Comparison of ENCODE assay signal across 14 cellular contexts in the genomic region with DNA sequence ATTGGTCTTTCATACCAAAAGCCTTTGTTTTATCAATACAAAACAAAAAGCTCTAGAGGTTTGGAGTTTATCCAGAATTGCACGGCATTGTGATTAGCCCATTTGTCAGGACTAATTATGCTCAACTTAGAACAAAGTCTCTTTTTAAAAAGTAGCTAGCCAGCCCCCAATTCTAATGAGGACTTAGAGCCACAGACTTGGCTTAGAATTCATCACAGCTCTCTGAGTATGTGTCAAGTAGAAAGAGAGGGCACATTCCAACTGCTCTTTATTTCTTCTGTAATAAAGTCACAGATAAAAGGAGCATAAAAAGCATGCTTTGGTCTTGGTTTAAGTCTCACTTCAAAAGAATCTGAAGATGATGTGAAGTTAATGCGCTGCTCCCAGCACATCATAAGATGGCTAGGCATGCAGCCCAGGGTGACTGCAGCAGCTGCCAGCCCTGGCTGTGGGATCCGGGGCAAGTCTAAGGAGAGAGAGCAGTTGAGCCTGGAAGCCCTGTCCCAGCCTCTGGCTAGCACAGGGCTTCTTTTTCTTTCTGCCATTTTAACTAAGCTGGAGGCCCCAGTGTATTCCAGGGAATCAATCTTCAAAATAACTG.
DNase-seq lines count a peak whose midpoint lies in the region; ATAC-seq and TF ChIP-seq lines count a peak whose summit lies in the region.
"Had no signal": no experiment of that assay in that cellular context is flagged by ENCODE, and none has a peak within 500 bp of the region (broad histone marks: within the 10 kb centered on the region; RNA-seq: fewer than 3 reads in every experiment).

No MANE protein-coding gene starts in this region.

- no peak for TF ChIP-seq CTCF in astrocyte of the cerebellum (IDR thresholded peaks at IDR 0.05; ENCODE audit: low read depth, low read length, missing control alignments)
- TF ChIP-seq CTCF in RWPE1 (conservative IDR thresholded peaks at IDR 0.05; ENCODE audit: low read depth): no peak
- TF ChIP-seq CTCF in left ventricle myocardium inferior (IDR thresholded peaks at IDR 0.05; ENCODE audit: borderline replicate concordance): no peak

- ATAC-seq in GM19035 (IDR thresholded peaks at IDR 0.05; ENCODE audit: unreplicated experiment): no peak
- ATAC-seq: natural killer cell had no signal

- intact Hi-C loops in left ventricle myocardium inferior (cut with micrococcal nuclease): no loop called here

- no peaks in the 10 kb centered on the region for H3K27me3 ChIP-seq in left ventricle myocardium inferior (ENCODE audit: low read depth)

- POLR2A ChIA-PET in RWPE1 (lab: Yijun Ruan, JAX; ENCODE audit: low non-redundant PET): no interaction called here

- no peaks in the 10 kb centered on the region for H3K4me1 ChIP-seq in left ventricle myocardium inferior

- H3K27ac ChIP-seq in RWPE1 (no peak overlapping the region), left ventricle myocardium inferior (replicated peaks) (no peak overlapping the region)
- H3K27ac ChIP-seq: HL-60, WERI-Rb-1 had no signal

- in situ Hi-C loops in astrocyte of the cerebellum (cut with HindIII; ENCODE audit: low sequenced_read_pairs): no loop called here

- DNase-seq in DMS79 treated with DMSO at 0.1 percent for 48 hours (lab: John Stamatoyannopoulos, UW) (peak; percentile 94), astrocyte of the cerebellum (ENCODE audit: low read depth) (peak; percentile 70), hypothalamus (lab: John Stamatoyannopoulos, UW) (peak in 40 of 51 donors; percentile 7 to 79 (median 47)), putamen (ENCODE audit: low spot score) (peak; percentile 85), activated gamma-delta T cell treated with Interleukin-2 at 50 U/mL for 16 hours (no peak), RWPE1 (ENCODE audit: low spot score) (no peak), left ventricle myocardium inferior (no peak)
- DNase-seq: activated naive CD4-positive, alpha-beta T cell treated with anti-CD3 and anti-CD28 coated beads for 36 hours; natural killer cell; NCI-H187; NCI-H69; WERI-Rb-1 had no signal

- CTCF ChIA-PET in RWPE1 (lab: Yijun Ruan, JAX): no interaction called here

- no peaks in the 10 kb centered on the region for H3K36me3 ChIP-seq in left ventricle myocardium inferior
- H3K36me3 ChIP-seq: WERI-Rb-1 had no signal

- H3K4me3 ChIP-seq in astrocyte of the cerebellum (ENCODE audit: low read depth, low read length) (no peak overlapping the region), left ventricle myocardium inferior (no peak overlapping the region)

- no peaks in the 10 kb centered on the region for H3K9me3 ChIP-seq in left ventricle myocardium inferior (replicated peaks)

Comparison
In these comparisons a context has a peak if more than half of its experiments do, and no peak if none do; other contexts are left out.
1. DNase-seq: peak in DMS79 treated with DMSO at 0.1 percent for 48 hours (single experiment), astrocyte of the cerebellum (single experiment), hypothalamus (40 of 51) and putamen (single experiment); none in activated gamma-delta T cell treated with Interleukin-2 at 50 U/mL for 16 hours (single experiment), RWPE1 (single experiment) and left ventricle myocardium inferior (single experiment).